In genomic region chr5:66959668-66960067, GRCh38 we compare ENCODE assay signal across 11 cellular contexts.
DNase-seq lines count a peak whose midpoint lies in the region; ATAC-seq and TF ChIP-seq lines count a peak whose summit lies in the region.
"Had no signal": no experiment of that assay in that cellular context is flagged by ENCODE, and none has a peak within 500 bp of the region (broad histone marks: within the 10 kb centered on the region; RNA-seq: fewer than 3 reads in every experiment).

No MANE protein-coding gene starts in this region.

- no peaks in the 10 kb centered on the region for H3K9me3 Mint-ChIP-seq in WTC11
- no peaks in the 10 kb centered on the region for H3K9me3 Mint-ChIP-seq in progenitor cell of endocrine pancreas (ENCODE audit: low read depth)
- H3K9me3 Mint-ChIP-seq: activated CD8-positive, alpha-beta T cell treated with anti-CD3 and anti-CD28 coated beads for 36 hours had no signal

- POLR2A ChIA-PET in HEK293 (lab: Yijun Ruan, JAX), result no interaction called here
- POLR2A ChIA-PET in WTC11 (lab: Charles Lee), result no interaction called here

- H3K9me3 ChIP-seq in HEK293 (ENCODE audit: control insufficient read depth, insufficient read depth, low read depth, low read length), result no peaks in the 10 kb centered on the region
- H3K9me3 ChIP-seq in right cardiac atrium (ENCODE audit: control insufficient read depth, low read length), result no peaks in the 10 kb centered on the region

- H3K36me3 ChIP-seq in HEK293 (ENCODE audit: control insufficient read depth in 2 of 2, insufficient read depth in 1 of 2, low read length in 2 of 2), result no peaks in the 10 kb centered on the region

- H3K27me3 ChIP-seq in right cardiac atrium (ENCODE audit: control insufficient read depth, insufficient read depth), result no peaks in the 10 kb centered on the region

- H3K27ac ChIP-seq in HEK293 (ENCODE audit: extremely low read depth, low read depth, low read length), result no peak overlapping the region
- H3K27ac ChIP-seq in right cardiac atrium (ENCODE audit: low read length), result no peak overlapping the region

- CTCF ChIA-PET in HEK293 (lab: Yijun Ruan, JAX), result interaction anchor here (1.1 kb wide), 1 partner anchor 190 kb away, joined by 3 read pairs; no protein-coding TSS in a partner anchor
- CTCF ChIA-PET in WTC11 (lab: Charles Lee), result interaction anchor here (0.8 to 1.7 kb wide), 4 partner anchors 29 to 538 kb away, joined by 3 to 4 read pairs (median 3); no protein-coding TSS in a partner anchor

- DNase-seq in WTC11 (ENCODE audit: low spot score) (no peak), right cardiac atrium (no peak), skeletal muscle cell (ENCODE audit: low read depth) (no peak), germinal center (ENCODE audit: low spot score) (no peak), progenitor cell of endocrine pancreas (ENCODE audit: low spot score, unreplicated experiment) (no peak)
- DNase-seq: activated CD8-positive, alpha-beta T cell treated with anti-CD3 and anti-CD28 coated beads for 36 hours; effector CD8-positive, alpha-beta T cell; GF-D8 had no signal

- intact Hi-C loops in right cardiac atrium (cut with DNase I), result no loop called here

- peaks cover 59% of the 10 kb centered on the region for H3K4me1 Mint-ChIP-seq in WTC11
- peaks cover 31% of the 10 kb centered on the region for H3K4me1 Mint-ChIP-seq in progenitor cell of endocrine pancreas (ENCODE audit: low read depth)

- H3K36me3 Mint-ChIP-seq in WTC11, result no peaks in the 10 kb centered on the region
- no peaks in the 10 kb centered on the region for H3K36me3 Mint-ChIP-seq in progenitor cell of endocrine pancreas (ENCODE audit: insufficient read depth)

- peak overlapping the region; percentile 57 for H3K4me3 Mint-ChIP-seq in WTC11
- H3K4me3 Mint-ChIP-seq in progenitor cell of endocrine pancreas (ENCODE audit: low read depth), result no peak overlapping the region
- H3K4me3 Mint-ChIP-seq: activated CD8-positive, alpha-beta T cell treated with anti-CD3 and anti-CD28 coated beads for 36 hours had no signal

- no peaks in the 10 kb centered on the region for H3K27me3 Mint-ChIP-seq in WTC11 (ENCODE audit: low read depth)
- no peaks in the 10 kb centered on the region for H3K27me3 Mint-ChIP-seq in progenitor cell of endocrine pancreas

- ATAC-seq in WTC11 (no peak), right cardiac atrium (peak in 1 of 2 donors; percentile 3), GM21576 (IDR thresholded peaks at IDR 0.05; ENCODE audit: unreplicated experiment) (no peak), HG02798 (IDR thresholded peaks at IDR 0.05; ENCODE audit: poor library complexity, unreplicated experiment) (no peak)
- ATAC-seq: activated CD8-positive, alpha-beta T cell treated with anti-CD3 and anti-CD28 coated beads for 36 hours had no signal

- H3K27ac Mint-ChIP-seq in WTC11 (peak overlapping the region; percentile 69), progenitor cell of endocrine pancreas (no peak overlapping the region)
- H3K27ac Mint-ChIP-seq: activated CD8-positive, alpha-beta T cell treated with anti-CD3 and anti-CD28 coated beads for 36 hours had no signal

- TF ChIP-seq CTCF in HEK293 (tag by site-specific recombination; IDR thresholded peaks at IDR 0.05) (no peak), WTC11 (IDR thresholded peaks at IDR 0.05) (no peak), progenitor cell of endocrine pancreas (IDR thresholded peaks at IDR 0.05; ENCODE audit: unreplicated experiment) (no peak)

- peaks cover 21% of the 10 kb centered on the region for H3K4me1 ChIP-seq in HEK293 (ENCODE audit: control insufficient read depth, insufficient read depth, low read length)
- H3K4me1 ChIP-seq in right cardiac atrium (ENCODE audit: control insufficient read depth, insufficient read depth, low read length), result peaks cover 4% of the 10 kb centered on the region

- WGBS in right cardiac atrium, result 35% methylated on average over 2 of the region's 2 CpGs

- H3K4me3 ChIP-seq in HEK293 (ENCODE audit: low read depth, low read length), result no peak overlapping the region
- peak overlapping the region; percentile 71 for H3K4me3 ChIP-seq in right cardiac atrium (ENCODE audit: low read length)
- peak overlapping the region; percentile 55 for H3K4me3 ChIP-seq in skeletal muscle cell (ENCODE audit: low read depth, low read length)

TF ChIP-seq in HEK293, 187 proteins besides CTCF, POLR2A, EP300 and RAD21:
- TF ChIP-seq ZNF362 (tag by site-specific recombination; IDR thresholded peaks at IDR 0.05) (0 out of 2 replicates have a peak, but pooled peaks have one; percentile 19), ZNF658 (tag by site-specific recombination; IDR thresholded peaks at IDR 0.05) (no peak), YY2 (tag by site-specific recombination; IDR thresholded peaks at IDR 0.05) (no peak), ZNF837 (tag by site-specific recombination; IDR thresholded peaks at IDR 0.05) (no peak), BCL11A (tag by site-specific recombination; IDR thresholded peaks at IDR 0.05; ENCODE audit: low read depth) (no peak), ZNF707 (tag by site-specific recombination; IDR thresholded peaks at IDR 0.05) (no peak), ZNF629 (tag by site-specific recombination; IDR thresholded peaks at IDR 0.05) (peak; percentile 20; the same call in 1 of the 2 replicates), ZNF529 (tag by site-specific recombination; IDR thresholded peaks at IDR 0.05; ENCODE audit: insufficient replicate concordance) (no peak)

TF ChIP-seq in WTC11, 78 proteins besides CTCF, POLR2A, EP300 and RAD21 (continues in another document):
- TF ChIP-seq ZNF416 (CRISPR knock-in tag; IDR thresholded peaks at IDR 0.05) (no peak), OVOL2 (CRISPR knock-in tag; IDR thresholded peaks at IDR 0.05; ENCODE audit: borderline replicate concordance) (no peak), ZNF281 (CRISPR knock-in tag; IDR thresholded peaks at IDR 0.05) (no peak), ZNF423 (CRISPR knock-in tag; IDR thresholded peaks at IDR 0.05) (no peak), CREM (CRISPR knock-in tag; IDR thresholded peaks at IDR 0.05) (no peak), ETV6 (CRISPR knock-in tag; IDR thresholded peaks at IDR 0.05) (no peak), E2F5 (CRISPR knock-in tag; IDR thresholded peaks at IDR 0.05) (no peak), ATF3 (CRISPR knock-in tag; conservative IDR thresholded peaks at IDR 0.05) (no peak), TEAD1 (CRISPR knock-in tag; IDR thresholded peaks at IDR 0.05) (no peak), PRRX2 (CRISPR knock-in tag; IDR thresholded peaks at IDR 0.05) (no peak), USF2 (CRISPR knock-in tag; IDR thresholded peaks at IDR 0.05) (no peak), SMAD4 (CRISPR knock-in tag; IDR thresholded peaks at IDR 0.05) (no peak)
